13 cellular contexts compared by ENCODE assay signal in genomic region chr11:1302461-1303073, GRCh38. TPM values are rescaled to one million over a fixed set of nuclear protein-coding genes. Genes with fewer than 3 reads are reported as not detected.
DNase-seq lines count a peak whose midpoint lies in the region; ATAC-seq, FAIRE-seq and TF ChIP-seq lines count a peak whose summit lies in the region.
"Had no signal": no experiment of that assay in that cellular context is flagged by ENCODE, and none has a peak within 500 bp of the region (broad histone marks: within the 10 kb centered on the region; RNA-seq: fewer than 3 reads in every experiment).

No MANE protein-coding gene starts in this region.

- no peak for TF ChIP-seq POLR2A in Peyer's patch (IDR thresholded peaks at IDR 0.05)
- TF ChIP-seq POLR2A in esophagus muscularis mucosa (IDR thresholded peaks at IDR 0.05; ENCODE audit: low read depth) = no peak

- H3K27ac ChIP-seq in C4-2B = peak overlapping the region; percentile 65
- H3K27ac ChIP-seq in Peyer's patch = peak overlapping the region in 1 of 4 donors; percentile 2
- H3K27ac ChIP-seq in esophagus muscularis mucosa (replicated peaks in 1 of 4) = peak overlapping the region; percentile 72 to 95 (median 80)
- H3K27ac ChIP-seq in pancreas = peak overlapping the region; percentile 58 to 87 (median 76)

- WGBS in esophagus muscularis mucosa = 79% methylated on average over 14 of the region's 14 CpGs
- WGBS in pancreas, 2 donors = 8 to 16% methylated on average over 14 of the region's 14 CpGs

- FAIRE-seq in pancreas (lab: Jason Lieb, UNC) = no peak
- FAIRE-seq: endothelial cell of umbilical vein had no signal

- H3K27me3 ChIP-seq in Peyer's patch (no peaks in the 10 kb centered on the region), esophagus muscularis mucosa (no peaks in the 10 kb centered on the region), pancreas (no peaks in the 10 kb centered on the region)

- peak in 3 of 4 donors; percentile 6 to 12 (median 8) for ATAC-seq in pancreas
- no peak for ATAC-seq in GM19351 (IDR thresholded peaks at IDR 0.05; ENCODE audit: unreplicated experiment)

- DNase-seq in Peyer's patch = peak in 2 of 3 donors; percentile 5 to 49
- no peak for DNase-seq in esophagus muscularis mucosa (ENCODE audit: extremely low spot score)
- peak in 5 of 6 donors; percentile 55 to 84 (median 60) for DNase-seq in pancreas
- no peak for DNase-seq in cerebellar nuclear complex (lab: John Stamatoyannopoulos, UW)
- no peak for DNase-seq in NCI-H69 (lab: John Stamatoyannopoulos, UW)
- DNase-seq in central memory CD4-positive, alpha-beta T cell = no peak
- DNase-seq: EL; NCI-H1105; NCI-H524 treated with DMSO at 0.1 percent for 48 hours; stimulated activated CD4-positive, alpha-beta T cell treated with anti-CD3 and anti-CD28 coated beads, Interleukin-4, amount 100 ng/mL, for 4 hours had no signal

- H3K4me1 ChIP-seq in Peyer's patch = peaks cover 11 to 91% (median 19%) of the 10 kb centered on the region in 4 donors
- H3K4me1 ChIP-seq in esophagus muscularis mucosa = peaks cover 67 to 100% (median 98%) of the 10 kb centered on the region in 4 donors
- peaks cover 78 to 97% (median 88%) of the 10 kb centered on the region in 3 donors for H3K4me1 ChIP-seq in pancreas

- H3K36me3 ChIP-seq in Peyer's patch = no peaks in the 10 kb centered on the region
- H3K36me3 ChIP-seq in esophagus muscularis mucosa = peaks cover 3 to 22% (median 18%) of the 10 kb centered on the region in 4 donors
- H3K36me3 ChIP-seq in pancreas = no peaks in the 10 kb centered on the region

- TF ChIP-seq CTCF in C4-2B (conservative IDR thresholded peaks at IDR 0.05) = no peak
- TF ChIP-seq CTCF in Peyer's patch (IDR thresholded peaks at IDR 0.05) = no peak
- no peak for TF ChIP-seq CTCF in esophagus muscularis mucosa (IDR thresholded peaks at IDR 0.05)
- TF ChIP-seq CTCF in pancreas (IDR thresholded peaks at IDR 0.05) = no peak

- no peak for TF ChIP-seq EP300 in esophagus muscularis mucosa (IDR thresholded peaks at IDR 0.05)

- intact Hi-C loops in esophagus muscularis mucosa (cut with DNase I) (no loop called here), pancreas (cut with DNase I) (no loop called here)

- H3K9me3 ChIP-seq in Peyer's patch (no peaks in the 10 kb centered on the region), esophagus muscularis mucosa (no peaks in the 10 kb centered on the region), pancreas (no peaks in the 10 kb centered on the region)

- H3K4me3 ChIP-seq in Peyer's patch (no peak overlapping the region), esophagus muscularis mucosa (no peak overlapping the region), pancreas (peak overlapping the region in 2 of 4 donors; percentile 1 to 3)

RNA-seq across cellular contexts. Expression of gene TOLLIP, which starts 6.9 kb away (rescaled TPM):
- total RNA-seq in Peyer's patch (10 to 100 TPM; 43.7 to 77.3 (median 70.6) TPM), esophagus muscularis mucosa (10 to 100 TPM; 33.2 to 71.6 (median 58.6) TPM), pancreas (10 to 100 TPM; 41.6 to 69.8 (median 54.0) TPM)
- 10 to 100 TPM; 35.2 to 35.6 TPM for polyA plus RNA-seq in pancreas

Comparison
In these comparisons a context has a peak if more than half of its experiments do, and no peak if none do; other contexts are left out.
1. DNase-seq: peak in Peyer's patch (2 of 3) and pancreas (5 of 6); none in esophagus muscularis mucosa (single experiment), cerebellar nuclear complex (0 of 2), NCI-H69 (single experiment) and central memory CD4-positive, alpha-beta T cell (single experiment).